In the genomic region with DNA sequence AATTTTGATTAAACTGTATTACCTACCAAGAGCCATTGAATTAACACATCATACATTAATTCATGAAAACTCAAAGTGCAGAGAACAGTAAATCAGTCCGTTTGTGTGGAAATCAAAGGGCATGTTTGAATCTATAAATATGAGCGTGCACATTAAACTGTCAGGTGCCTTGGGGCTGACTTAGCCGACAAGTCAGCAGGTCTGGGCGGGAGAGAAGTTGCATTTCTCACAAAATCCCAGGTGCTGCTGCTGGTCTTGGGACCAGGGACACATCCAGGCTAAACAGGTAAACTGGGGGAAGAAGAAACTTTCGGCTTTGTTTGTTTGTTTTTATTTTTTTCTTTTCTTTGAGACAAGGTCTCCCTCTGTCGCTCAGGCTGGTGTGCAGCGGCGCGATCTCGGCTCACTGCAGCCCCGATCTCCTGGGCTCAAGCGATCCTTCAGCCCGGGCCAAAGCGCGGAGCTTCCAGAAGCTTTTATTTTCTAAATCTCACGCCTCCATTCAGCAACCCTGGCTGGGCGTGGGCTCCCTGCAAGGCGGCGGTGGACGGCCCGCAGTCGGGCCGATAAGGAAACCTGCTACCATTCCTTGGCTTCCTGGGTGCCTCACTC, we compare ENCODE assay signal across 8 cellular contexts.
A peak's percentile ranks its signal among the peaks of the same experiment; 100 is the strongest.
DNase-seq lines count a peak whose midpoint lies in the region; ATAC-seq and TF ChIP-seq lines count a peak whose summit lies in the region.

No MANE protein-coding gene starts in this region.

- intact Hi-C loops in activated T-helper 1 cell treated with anti-CD3 and anti-CD28 coated beads, Interleukin-12 subunit alpha, Interleukin-12 subunit beta, Interleukin-2, Interleukin-4 antibody, amounts not matched to agents 30 ng/mL and 10 ng/mL and 1 ng/mL, durations not matched to agents 14 hours and 24 hours and 36 hours (cut with micrococcal nuclease), result loop anchor here (1.0 to 5.0 kb wide), 7 partner anchors 18 to 366 kb away; a partner anchor contains a TSS
- intact Hi-C loops in left cardiac atrium (cut with DNase I), result loop anchor here in 1 of 2 donors (5.0 kb wide), 1 partner anchor 363 kb away; a partner anchor contains a TSS

- no peaks in the 10 kb centered on the region for H3K4me1 ChIP-seq in rectal smooth muscle tissue (ENCODE audit: control insufficient read depth, insufficient read depth, low read length)

- H3K27ac Mint-ChIP-seq in activated T-helper 1 cell treated with anti-CD3 and anti-CD28 coated beads, Interleukin-12 subunit alpha, Interleukin-12 subunit beta, Interleukin-2, Interleukin-4 antibody, amounts not matched to agents 30 ng/mL and 10 ng/mL and 1 ng/mL, durations not matched to agents 14 hours and 24 hours and 36 hours, result peak overlapping the region; percentile 76

- no peaks in the 10 kb centered on the region for H3K27me3 ChIP-seq in rectal smooth muscle tissue (ENCODE audit: control insufficient read depth, insufficient read depth, low read length)

- peak; percentile 31 for DNase-seq in AG09319 (ENCODE audit: extremely low read depth, low read depth)
- DNase-seq in NCI-H1092 treated with DMSO at 0.1 percent for 48 hours (lab: John Stamatoyannopoulos, UW), result peak; percentile 77
- DNase-seq in activated T-helper 1 cell treated with anti-CD3 and anti-CD28 coated beads, Interleukin-12 subunit alpha, Interleukin-12 subunit beta, Interleukin-2, Interleukin-4 antibody, amounts not matched to agents 30 ng/mL and 10 ng/mL and 1 ng/mL, durations not matched to agents 14 hours and 24 hours and 36 hours (ENCODE audit: low spot score), result no peak
- DNase-seq in left cardiac atrium, result no peak
- no peak for DNase-seq in stimulated activated CD4-positive, alpha-beta T cell treated with anti-CD3 and anti-CD28 coated beads, Interleukin-4, amount 100 ng/mL, for 24 hours

- peaks cover 6% of the 10 kb centered on the region for H3K27me3 Mint-ChIP-seq in activated T-helper 1 cell treated with anti-CD3 and anti-CD28 coated beads, Interleukin-12 subunit alpha, Interleukin-12 subunit beta, Interleukin-2, Interleukin-4 antibody, amounts not matched to agents 30 ng/mL and 10 ng/mL and 1 ng/mL, durations not matched to agents 14 hours and 24 hours and 36 hours (ENCODE audit: insufficient read depth)

- TF ChIP-seq CTCF in AG09319 (IDR thresholded peaks at IDR 0.05; ENCODE audit: low read depth, low read length), result peak; percentile 59
- TF ChIP-seq CTCF in GM12875 (IDR thresholded peaks at IDR 0.05; ENCODE audit: borderline replicate concordance, insufficient read depth, low read depth, low read length), result 0 out of 2 replicates have a peak, but pooled peaks have one; percentile 29

- H3K9ac ChIP-seq in rectal smooth muscle tissue (ENCODE audit: low read length), result peak overlapping the region; percentile 56

- peaks cover 20% of the 10 kb centered on the region for H3K4me1 Mint-ChIP-seq in activated T-helper 1 cell treated with anti-CD3 and anti-CD28 coated beads, Interleukin-12 subunit alpha, Interleukin-12 subunit beta, Interleukin-2, Interleukin-4 antibody, amounts not matched to agents 30 ng/mL and 10 ng/mL and 1 ng/mL, durations not matched to agents 14 hours and 24 hours and 36 hours (ENCODE audit: low read depth)

- ATAC-seq in HG02763 (IDR thresholded peaks at IDR 0.05; ENCODE audit: unreplicated experiment) (peak; percentile 23), left cardiac atrium (peak; percentile 69 to 70)

- H3K9me3 Mint-ChIP-seq in activated T-helper 1 cell treated with anti-CD3 and anti-CD28 coated beads, Interleukin-12 subunit alpha, Interleukin-12 subunit beta, Interleukin-2, Interleukin-4 antibody, amounts not matched to agents 30 ng/mL and 10 ng/mL and 1 ng/mL, durations not matched to agents 14 hours and 24 hours and 36 hours, result peaks cover 14% of the 10 kb centered on the region

- H3K36me3 ChIP-seq in rectal smooth muscle tissue (ENCODE audit: control insufficient read depth, insufficient read depth, low read length), result no peaks in the 10 kb centered on the region

- peak overlapping the region; percentile 89 for H3K4me3 Mint-ChIP-seq in activated T-helper 1 cell treated with anti-CD3 and anti-CD28 coated beads, Interleukin-12 subunit alpha, Interleukin-12 subunit beta, Interleukin-2, Interleukin-4 antibody, amounts not matched to agents 30 ng/mL and 10 ng/mL and 1 ng/mL, durations not matched to agents 14 hours and 24 hours and 36 hours

- H3K4me3 ChIP-seq in GM12875 (ENCODE audit: low read depth, low read length) (peak overlapping the region; percentile 69), rectal smooth muscle tissue (ENCODE audit: low read length) (peak overlapping the region; percentile 78)

- H3K27ac ChIP-seq in rectal smooth muscle tissue (ENCODE audit: low read depth, low read length), result peak overlapping the region; percentile 60

- peaks cover 2% of the 10 kb centered on the region for H3K36me3 Mint-ChIP-seq in activated T-helper 1 cell treated with anti-CD3 and anti-CD28 coated beads, Interleukin-12 subunit alpha, Interleukin-12 subunit beta, Interleukin-2, Interleukin-4 antibody, amounts not matched to agents 30 ng/mL and 10 ng/mL and 1 ng/mL, durations not matched to agents 14 hours and 24 hours and 36 hours (ENCODE audit: low read depth)

Comparison
In these comparisons a context has a peak if more than half of its experiments do, and no peak if none do; other contexts are left out.
1. DNase-seq: peak in AG09319 (single experiment) and NCI-H1092 treated with DMSO at 0.1 percent for 48 hours (single experiment); none in activated T-helper 1 cell treated with anti-CD3 and anti-CD28 coated beads, Interleukin-12 subunit alpha, Interleukin-12 subunit beta, Interleukin-2, Interleukin-4 antibody, amounts not matched to agents 30 ng/mL and 10 ng/mL and 1 ng/mL, durations not matched to agents 14 hours and 24 hours and 36 hours (single experiment), left cardiac atrium (single experiment) and stimulated activated CD4-positive, alpha-beta T cell treated with anti-CD3 and anti-CD28 coated beads, Interleukin-4, amount 100 ng/mL, for 24 hours (single experiment).